Comparison of ENCODE assay signal across 2 cellular contexts in the genomic region with DNA sequence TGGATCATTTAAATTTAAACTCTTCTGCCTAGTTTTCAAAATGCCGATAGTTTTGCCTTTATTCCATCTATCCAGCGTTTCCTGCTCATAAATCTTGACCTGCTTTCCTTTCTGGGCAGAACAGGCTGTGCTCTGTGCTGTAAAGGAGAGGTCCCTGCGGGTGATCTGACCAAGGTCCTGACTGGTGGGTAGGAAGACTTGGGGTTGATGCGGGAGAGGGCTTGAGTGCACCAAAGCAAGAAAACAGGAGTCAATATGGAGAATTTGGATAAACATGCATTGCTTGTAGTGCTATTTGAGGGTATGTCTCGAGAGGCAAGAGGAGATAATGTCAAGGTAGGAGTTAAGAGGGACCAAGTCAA.
TF ChIP-seq lines count a peak whose summit lies in the region.

No MANE protein-coding gene starts in this region.

TF ChIP-seq in SK-N-SH, 30 proteins besides CTCF, POLR2A, EP300 and RAD21 (continued from another document):
- TF ChIP-seq, protein P1, sequence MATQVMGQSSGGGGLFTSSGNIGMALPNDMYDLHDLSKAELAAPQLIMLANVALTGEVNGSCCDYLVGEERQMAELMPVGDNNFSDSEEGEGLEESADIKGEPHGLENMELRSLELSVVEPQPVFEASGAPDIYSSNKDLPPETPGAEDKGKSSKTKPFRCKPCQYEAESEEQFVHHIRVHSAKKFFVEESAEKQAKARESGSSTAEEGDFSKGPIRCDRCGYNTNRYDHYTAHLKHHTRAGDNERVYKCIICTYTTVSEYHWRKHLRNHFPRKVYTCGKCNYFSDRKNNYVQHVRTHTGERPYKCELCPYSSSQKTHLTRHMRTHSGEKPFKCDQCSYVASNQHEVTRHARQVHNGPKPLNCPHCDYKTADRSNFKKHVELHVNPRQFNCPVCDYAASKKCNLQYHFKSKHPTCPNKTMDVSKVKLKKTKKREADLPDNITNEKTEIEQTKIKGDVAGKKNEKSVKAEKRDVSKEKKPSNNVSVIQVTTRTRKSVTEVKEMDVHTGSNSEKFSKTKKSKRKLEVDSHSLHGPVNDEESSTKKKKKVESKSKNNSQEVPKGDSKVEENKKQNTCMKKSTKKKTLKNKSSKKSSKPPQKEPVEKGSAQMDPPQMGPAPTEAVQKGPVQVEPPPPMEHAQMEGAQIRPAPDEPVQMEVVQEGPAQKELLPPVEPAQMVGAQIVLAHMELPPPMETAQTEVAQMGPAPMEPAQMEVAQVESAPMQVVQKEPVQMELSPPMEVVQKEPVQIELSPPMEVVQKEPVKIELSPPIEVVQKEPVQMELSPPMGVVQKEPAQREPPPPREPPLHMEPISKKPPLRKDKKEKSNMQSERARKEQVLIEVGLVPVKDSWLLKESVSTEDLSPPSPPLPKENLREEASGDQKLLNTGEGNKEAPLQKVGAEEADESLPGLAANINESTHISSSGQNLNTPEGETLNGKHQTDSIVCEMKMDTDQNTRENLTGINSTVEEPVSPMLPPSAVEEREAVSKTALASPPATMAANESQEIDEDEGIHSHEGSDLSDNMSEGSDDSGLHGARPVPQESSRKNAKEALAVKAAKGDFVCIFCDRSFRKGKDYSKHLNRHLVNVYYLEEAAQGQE (IDR thresholded peaks at IDR 0.05; ENCODE audit: low read depth, low read length): peak; percentile 88

TF ChIP-seq in SK-N-SH treated with all-trans-retinoic acid at 6 μM for 48 hours, 23 proteins besides CTCF, POLR2A, EP300 and RAD21 (continued from another document):
- TF ChIP-seq, protein P2, sequence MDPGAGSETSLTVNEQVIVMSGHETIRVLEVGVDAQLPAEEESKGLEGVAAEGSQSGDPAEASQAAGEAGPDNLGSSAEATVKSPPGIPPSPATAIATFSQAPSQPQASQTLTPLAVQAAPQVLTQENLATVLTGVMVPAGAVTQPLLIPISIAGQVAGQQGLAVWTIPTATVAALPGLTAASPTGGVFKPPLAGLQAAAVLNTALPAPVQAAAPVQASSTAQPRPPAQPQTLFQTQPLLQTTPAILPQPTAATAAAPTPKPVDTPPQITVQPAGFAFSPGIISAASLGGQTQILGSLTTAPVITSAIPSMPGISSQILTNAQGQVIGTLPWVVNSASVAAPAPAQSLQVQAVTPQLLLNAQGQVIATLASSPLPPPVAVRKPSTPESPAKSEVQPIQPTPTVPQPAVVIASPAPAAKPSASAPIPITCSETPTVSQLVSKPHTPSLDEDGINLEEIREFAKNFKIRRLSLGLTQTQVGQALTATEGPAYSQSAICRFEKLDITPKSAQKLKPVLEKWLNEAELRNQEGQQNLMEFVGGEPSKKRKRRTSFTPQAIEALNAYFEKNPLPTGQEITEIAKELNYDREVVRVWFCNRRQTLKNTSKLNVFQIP (CRISPR knock-in tag; IDR thresholded peaks at IDR 0.05; ENCODE audit: borderline replicate concordance, low read depth): no peak
- no peak for TF ChIP-seq SNAI2 (CRISPR knock-in tag; IDR thresholded peaks at IDR 0.05)
- TF ChIP-seq TOX (CRISPR knock-in tag; IDR thresholded peaks at IDR 0.05; ENCODE audit: borderline replicate concordance): no peak
